8 cellular contexts compared by ENCODE assay signal in the genomic region with DNA sequence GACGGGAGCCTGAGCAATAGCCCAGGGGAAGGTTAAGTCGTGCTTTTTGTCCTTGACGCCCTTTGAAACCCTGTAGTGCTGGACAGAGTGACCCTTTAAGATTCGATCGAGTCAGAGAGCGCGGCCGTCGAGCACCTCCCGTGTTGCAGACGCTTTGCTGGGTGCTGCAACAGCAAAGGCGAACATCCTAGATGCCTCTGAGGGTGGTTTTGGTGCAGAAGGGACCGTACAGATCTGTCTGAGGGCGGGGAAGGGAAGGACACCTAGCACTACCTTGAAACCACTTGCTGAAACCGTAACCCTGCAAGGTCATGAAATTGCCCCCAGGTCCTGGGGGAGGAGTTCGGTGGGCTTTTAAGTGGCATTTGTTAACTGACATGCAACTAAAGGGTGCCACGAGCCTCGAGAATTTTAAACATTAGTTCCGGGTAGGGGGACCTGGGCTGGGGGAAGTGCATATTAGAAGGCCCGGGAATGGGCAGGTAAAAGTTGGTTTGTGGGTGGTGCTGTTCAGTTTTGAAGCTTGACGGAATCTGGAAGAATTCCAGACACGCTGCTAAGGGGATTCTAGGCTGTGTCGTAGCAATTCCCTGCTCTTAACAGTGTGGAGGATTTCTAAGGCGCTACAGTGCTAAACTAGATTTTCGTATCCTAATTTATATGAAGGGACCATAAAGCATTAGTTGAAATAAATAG. TPM values are rescaled to one million over a fixed set of nuclear protein-coding genes. Genes with fewer than 3 reads are reported as not detected.
DNase-seq lines count a peak whose midpoint lies in the region; ATAC-seq, FAIRE-seq and TF ChIP-seq lines count a peak whose summit lies in the region.

No MANE protein-coding gene starts in this region.

- H3K4me3 ChIP-seq in astrocyte (ENCODE audit: insufficient read depth, low read depth, low read length) (peak overlapping the region; percentile 100), kidney epithelial cell (ENCODE audit: low read depth, low read length) (peak overlapping the region; percentile 92), transverse colon (peak overlapping the region; percentile 81 to 98 (median 92))

- peaks cover 77% of the 10 kb centered on the region for H4K20me1 ChIP-seq in astrocyte (ENCODE audit: insufficient read depth, low read length)

- H3K27me3 ChIP-seq in astrocyte (ENCODE audit: insufficient read depth, low read length): no peaks in the 10 kb centered on the region
- no peaks in the 10 kb centered on the region for H3K27me3 ChIP-seq in kidney epithelial cell (ENCODE audit: control insufficient read depth, insufficient read depth, low read length)
- H3K27me3 ChIP-seq in transverse colon: no peaks in the 10 kb centered on the region

- in situ Hi-C loops in transverse colon (cut with MboI; ENCODE audit: low pct_ligation_motif_present in 1 of 4, low pct_unique_long_range_greater_than_20kb in 1 of 4, low sequenced_read_pairs in 3 of 4): no loop called here

- H3K27ac ChIP-seq in astrocyte (ENCODE audit: low read depth, low read length) (peak overlapping the region; percentile 90), transverse colon (peak overlapping the region; percentile 88 to 93 (median 91))

- CTCF ChIA-PET in Calu3 (lab: Charles Lee): interaction anchor here (1.0 to 2.1 kb wide), 4 partner anchors 29 to 1093 kb away, joined by 3 to 9 read pairs (median 4); a partner anchor contains a TSS

- H3K36me3 Mint-ChIP-seq in Calu3 (ENCODE audit: insufficient read depth, unreplicated experiment) (peaks cover 14% of the 10 kb centered on the region), astrocyte (ENCODE audit: low read depth, unreplicated experiment) (peaks cover 2% of the 10 kb centered on the region), chondrocyte (ENCODE audit: low read depth) (peaks cover 10% of the 10 kb centered on the region)

- H3K9ac ChIP-seq in astrocyte (ENCODE audit: low read length): peak overlapping the region; percentile 100

- H2AFZ ChIP-seq in astrocyte (ENCODE audit: low read depth, low read length): peak overlapping the region; percentile 99

- no peak for TF ChIP-seq EP300 in transverse colon (IDR thresholded peaks at IDR 0.05; ENCODE audit: low read depth)

- intact Hi-C loops in Calu3 (cut with micrococcal nuclease; ENCODE audit: unreplicated experiment): loop anchor here (5.0 kb wide), 1 partner anchor 101 kb away; no protein-coding TSS in a partner anchor
- intact Hi-C loops in transverse colon (cut with DNase I; ENCODE audit: low total_unique reads): no loop called here

- no peak for FAIRE-seq in astrocyte (lab: Jason Lieb, UNC)

- H3K9me3 Mint-ChIP-seq in Calu3 (ENCODE audit: low read depth, unreplicated experiment): no peaks in the 10 kb centered on the region
- H3K9me3 Mint-ChIP-seq in astrocyte (ENCODE audit: unreplicated experiment): no peaks in the 10 kb centered on the region
- no peaks in the 10 kb centered on the region for H3K9me3 Mint-ChIP-seq in chondrocyte (ENCODE audit: low read depth)

- H3K9me3 ChIP-seq in astrocyte (ENCODE audit: insufficient read depth, low read depth, low read length) (no peaks in the 10 kb centered on the region), transverse colon (no peaks in the 10 kb centered on the region)

- H3K4me1 ChIP-seq in astrocyte (ENCODE audit: insufficient read depth, low read length) (peaks cover 33% of the 10 kb centered on the region), transverse colon (peaks cover 24 to 62% (median 53%) of the 10 kb centered on the region in 4 donors)

- H3K4me1 Mint-ChIP-seq in Calu3 (ENCODE audit: low read depth, unreplicated experiment): peaks cover 35% of the 10 kb centered on the region
- peaks cover 29% of the 10 kb centered on the region for H3K4me1 Mint-ChIP-seq in astrocyte (ENCODE audit: low read depth, unreplicated experiment)
- H3K4me1 Mint-ChIP-seq in chondrocyte (ENCODE audit: low read depth): peaks cover 57% of the 10 kb centered on the region

- no peak for TF ChIP-seq CTCF in Calu3 (IDR thresholded peaks at IDR 0.05; ENCODE audit: unreplicated experiment)
- no peak for TF ChIP-seq CTCF in astrocyte (IDR thresholded peaks at IDR 0.05; ENCODE audit: insufficient read depth, low read depth, low read length)
- TF ChIP-seq CTCF in kidney epithelial cell (IDR thresholded peaks at IDR 0.05; ENCODE audit: insufficient read depth, low read length, poor library complexity, severe bottlenecking): no peak
- TF ChIP-seq CTCF in transverse colon (IDR thresholded peaks at IDR 0.05): no peak
- TF ChIP-seq CTCF in chondrocyte (IDR thresholded peaks at IDR 0.05): no peak

- H3K36me3 ChIP-seq in astrocyte (ENCODE audit: insufficient read depth, low read length): no peaks in the 10 kb centered on the region
- H3K36me3 ChIP-seq in kidney epithelial cell (ENCODE audit: control insufficient read depth, insufficient read depth, low read length): no peaks in the 10 kb centered on the region
- no peaks in the 10 kb centered on the region for H3K36me3 ChIP-seq in transverse colon

- H3K4me2 ChIP-seq in astrocyte (ENCODE audit: low read length): peak overlapping the region; percentile 97

- no peak for TF ChIP-seq POLR2A in transverse colon (IDR thresholded peaks at IDR 0.05)

- no TSS peak for BruUV-seq in Calu3 (replicated peaks; lab: Mats Ljungman, UMichigan)

- peaks cover 100% of the 10 kb centered on the region for H3K79me2 ChIP-seq in astrocyte (ENCODE audit: insufficient read depth, low read length)

- DNase-seq in Calu3: peak; percentile 20
- no peak for DNase-seq in astrocyte (ENCODE audit: low read depth)
- no peak for DNase-seq in kidney epithelial cell (ENCODE audit: low read depth)
- DNase-seq in transverse colon: no peak
- DNase-seq in foreskin melanocyte: no peak
- no peak for DNase-seq in chondrocyte (ENCODE audit: low spot score)

- H3K4me3 Mint-ChIP-seq in Calu3 (ENCODE audit: low read depth, unreplicated experiment) (no peak overlapping the region), astrocyte (ENCODE audit: unreplicated experiment) (no peak overlapping the region), chondrocyte (ENCODE audit: unreplicated experiment) (no peak overlapping the region)

- no peaks in the 10 kb centered on the region for H3K27me3 Mint-ChIP-seq in Calu3 (ENCODE audit: unreplicated experiment)
- no peaks in the 10 kb centered on the region for H3K27me3 Mint-ChIP-seq in astrocyte (ENCODE audit: low read depth, unreplicated experiment)
- no peaks in the 10 kb centered on the region for H3K27me3 Mint-ChIP-seq in chondrocyte (ENCODE audit: low read depth)

- WGBS in transverse colon (ENCODE audit: low coverage in 1 of 2), 2 donors: 2 to 3% methylated on average over 6 to 25 of the region's 25 CpGs

- peak overlapping the region; percentile 42 for H3K27ac Mint-ChIP-seq in Calu3 (ENCODE audit: unreplicated experiment)
- no peak overlapping the region for H3K27ac Mint-ChIP-seq in astrocyte (ENCODE audit: unreplicated experiment)
- H3K27ac Mint-ChIP-seq in chondrocyte (ENCODE audit: unreplicated experiment): no peak overlapping the region

- ATAC-seq in GM19397 (IDR thresholded peaks at IDR 0.05; ENCODE audit: unreplicated experiment) (peak; percentile 13), HG03457 (IDR thresholded peaks at IDR 0.05; ENCODE audit: unreplicated experiment) (peak; percentile 17)

RNA-seq across cellular contexts. Expression of a gene that starts 0.8 kb away (rescaled TPM):
- total RNA-seq in Calu3 (2022) (312 and 373 TPM in 2 replicates), astrocyte (231 and 267 TPM in 2 replicates), kidney epithelial cell (230 and 291 TPM in 2 replicates), transverse colon (100 to 1,000 TPM; 193 to 492 (median 332) TPM), chondrocyte (136 to 157 TPM (median 136 TPM) in 3 replicates)

RNA-seq across cellular contexts. Expression of a gene that starts 1.0 kb away (rescaled TPM):
- total RNA-seq in Calu3 (2022) (15.0 and 16.2 TPM in 2 replicates), astrocyte (14.1 and 18.0 TPM in 2 replicates), kidney epithelial cell (15.3 and 16.9 TPM in 2 replicates), transverse colon (10 to 100 TPM in 1 of 4 donors, 1 to 10 TPM in 3; 1.8 to 10.8 (median 5.5) TPM), chondrocyte (11.3 to 15.6 TPM (median 14.2 TPM) in 3 replicates)

RNA-seq across cellular contexts. Expression of a gene that starts 29.5 kb away (rescaled TPM):
- total RNA-seq in Calu3 (2022) (12.7 and 14.5 TPM in 2 replicates), astrocyte (8.4 and 10.2 TPM in 2 replicates), kidney epithelial cell (4.8 and 5.1 TPM in 2 replicates), transverse colon (10 to 100 TPM in 2 of 4 donors, 1 to 10 TPM in 2; 4.8 to 35.6 (median 9.6) TPM), chondrocyte (6.2 to 8.6 TPM (median 7.2 TPM) in 3 replicates)
